Comparison of ENCODE assay signal across 1 cellular context in genomic region chr10:133375357-133376115, GRCh38.
A peak's percentile ranks its signal among the peaks of the same experiment; 100 is the strongest.
TF ChIP-seq lines count a peak whose summit lies in the region.

No MANE protein-coding gene starts in this region.

TF ChIP-seq in HEK293, 187 proteins besides CTCF, POLR2A, EP300 and RAD21 (continued from another document):
- TF ChIP-seq ZNF23 (tag by site-specific recombination; IDR thresholded peaks at IDR 0.05; ENCODE audit: borderline replicate concordance): no peak
- TF ChIP-seq, protein P1, sequence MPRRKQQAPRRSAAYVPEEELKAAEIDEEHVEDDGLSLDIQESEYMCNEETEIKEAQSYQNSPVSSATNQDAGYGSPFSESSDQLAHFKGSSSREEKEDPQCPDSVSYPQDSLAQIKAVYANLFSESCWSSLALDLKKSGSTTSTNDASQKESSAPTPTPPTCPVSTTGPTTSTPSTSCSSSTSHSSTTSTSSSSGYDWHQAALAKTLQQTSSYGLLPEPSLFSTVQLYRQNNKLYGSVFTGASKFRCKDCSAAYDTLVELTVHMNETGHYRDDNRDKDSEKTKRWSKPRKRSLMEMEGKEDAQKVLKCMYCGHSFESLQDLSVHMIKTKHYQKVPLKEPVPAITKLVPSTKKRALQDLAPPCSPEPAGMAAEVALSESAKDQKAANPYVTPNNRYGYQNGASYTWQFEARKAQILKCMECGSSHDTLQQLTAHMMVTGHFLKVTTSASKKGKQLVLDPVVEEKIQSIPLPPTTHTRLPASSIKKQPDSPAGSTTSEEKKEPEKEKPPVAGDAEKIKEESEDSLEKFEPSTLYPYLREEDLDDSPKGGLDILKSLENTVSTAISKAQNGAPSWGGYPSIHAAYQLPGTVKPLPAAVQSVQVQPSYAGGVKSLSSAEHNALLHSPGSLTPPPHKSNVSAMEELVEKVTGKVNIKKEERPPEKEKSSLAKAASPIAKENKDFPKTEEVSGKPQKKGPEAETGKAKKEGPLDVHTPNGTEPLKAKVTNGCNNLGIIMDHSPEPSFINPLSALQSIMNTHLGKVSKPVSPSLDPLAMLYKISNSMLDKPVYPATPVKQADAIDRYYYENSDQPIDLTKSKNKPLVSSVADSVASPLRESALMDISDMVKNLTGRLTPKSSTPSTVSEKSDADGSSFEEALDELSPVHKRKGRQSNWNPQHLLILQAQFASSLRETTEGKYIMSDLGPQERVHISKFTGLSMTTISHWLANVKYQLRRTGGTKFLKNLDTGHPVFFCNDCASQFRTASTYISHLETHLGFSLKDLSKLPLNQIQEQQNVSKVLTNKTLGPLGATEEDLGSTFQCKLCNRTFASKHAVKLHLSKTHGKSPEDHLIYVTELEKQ (tag by site-specific recombination; IDR thresholded peaks at IDR 0.05; ENCODE audit: borderline replicate concordance): no peak
- no peak for TF ChIP-seq ZNF138 (tag by site-specific recombination; IDR thresholded peaks at IDR 0.05; ENCODE audit: borderline replicate concordance)
- 0 out of 2 replicates have a peak, but pooled peaks have one; percentile 18 for TF ChIP-seq SP7 (tag by site-specific recombination; IDR thresholded peaks at IDR 0.05)
- TF ChIP-seq SALL2 (tag by site-specific recombination; IDR thresholded peaks at IDR 0.05; ENCODE audit: borderline replicate concordance): no peak
- TF ChIP-seq GLIS2 (tag by site-specific recombination; IDR thresholded peaks at IDR 0.05): peak; percentile 42; the same call in 1 of the 2 replicates
- TF ChIP-seq ZFP3 (tag by site-specific recombination; IDR thresholded peaks at IDR 0.05; ENCODE audit: low read depth): no peak
- TF ChIP-seq ZNF837 (tag by site-specific recombination; IDR thresholded peaks at IDR 0.05): no peak
- no peak for TF ChIP-seq ZNF510 (tag by site-specific recombination; IDR thresholded peaks at IDR 0.05; ENCODE audit: insufficient replicate concordance)
- no peak for TF ChIP-seq ZNF513 (tag by site-specific recombination; IDR thresholded peaks at IDR 0.05)
- TF ChIP-seq, protein P2, sequence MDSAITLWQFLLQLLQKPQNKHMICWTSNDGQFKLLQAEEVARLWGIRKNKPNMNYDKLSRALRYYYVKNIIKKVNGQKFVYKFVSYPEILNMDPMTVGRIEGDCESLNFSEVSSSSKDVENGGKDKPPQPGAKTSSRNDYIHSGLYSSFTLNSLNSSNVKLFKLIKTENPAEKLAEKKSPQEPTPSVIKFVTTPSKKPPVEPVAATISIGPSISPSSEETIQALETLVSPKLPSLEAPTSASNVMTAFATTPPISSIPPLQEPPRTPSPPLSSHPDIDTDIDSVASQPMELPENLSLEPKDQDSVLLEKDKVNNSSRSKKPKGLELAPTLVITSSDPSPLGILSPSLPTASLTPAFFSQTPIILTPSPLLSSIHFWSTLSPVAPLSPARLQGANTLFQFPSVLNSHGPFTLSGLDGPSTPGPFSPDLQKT (IDR thresholded peaks at IDR 0.05; ENCODE audit: borderline replicate concordance, low read depth, low read length): no peak
- TF ChIP-seq ZBTB8A (tag by site-specific recombination; IDR thresholded peaks at IDR 0.05): peak; percentile 88
- TF ChIP-seq FEZF1 (tag by site-specific recombination; IDR thresholded peaks at IDR 0.05): peak; percentile 81
- 0 out of 2 replicates have a peak, but pooled peaks have one; percentile 35 for TF ChIP-seq ZNF324 (tag by site-specific recombination; IDR thresholded peaks at IDR 0.05)
- TF ChIP-seq YY1 (tag by site-specific recombination; IDR thresholded peaks at IDR 0.05): no peak
- TF ChIP-seq ZNF704 (tag by site-specific recombination; IDR thresholded peaks at IDR 0.05): no peak
- no peak for TF ChIP-seq BCL6B (tag by site-specific recombination; IDR thresholded peaks at IDR 0.05)
- TF ChIP-seq ZNF658 (tag by site-specific recombination; IDR thresholded peaks at IDR 0.05): no peak
- TF ChIP-seq GFI1B (tag by site-specific recombination; IDR thresholded peaks at IDR 0.05): no peak
- TF ChIP-seq REST (tag by site-specific recombination; IDR thresholded peaks at IDR 0.05): no peak
- no peak for TF ChIP-seq ZNF184 (tag by site-specific recombination; IDR thresholded peaks at IDR 0.05)
- TF ChIP-seq KLF9 (tag by site-specific recombination; IDR thresholded peaks at IDR 0.05; ENCODE audit: low read depth): no peak
- TF ChIP-seq SCRT2 (tag by site-specific recombination; IDR thresholded peaks at IDR 0.05): no peak
- TF ChIP-seq ZBTB48 (tag by site-specific recombination; IDR thresholded peaks at IDR 0.05): peak; percentile 28; the same call in 1 of the 2 replicates
- TF ChIP-seq ZNF639 (tag by site-specific recombination; IDR thresholded peaks at IDR 0.05): no peak
- no peak for TF ChIP-seq KLF1 (tag by site-specific recombination; IDR thresholded peaks at IDR 0.05)
- no peak for TF ChIP-seq ZNF239 (tag by site-specific recombination; IDR thresholded peaks at IDR 0.05)
- no peak for TF ChIP-seq ZNF580 (tag by site-specific recombination; IDR thresholded peaks at IDR 0.05)
- TF ChIP-seq ZBTB17 (tag by site-specific recombination; IDR thresholded peaks at IDR 0.05): peak; percentile 45; the same call in 1 of the 2 replicates
- no peak for TF ChIP-seq ZNF610 (tag by site-specific recombination; IDR thresholded peaks at IDR 0.05; ENCODE audit: borderline replicate concordance)
- TF ChIP-seq ZNF10 (tag by site-specific recombination; IDR thresholded peaks at IDR 0.05): 0 out of 2 replicates have a peak, but pooled peaks have one; percentile 21
- TF ChIP-seq, protein P3, sequence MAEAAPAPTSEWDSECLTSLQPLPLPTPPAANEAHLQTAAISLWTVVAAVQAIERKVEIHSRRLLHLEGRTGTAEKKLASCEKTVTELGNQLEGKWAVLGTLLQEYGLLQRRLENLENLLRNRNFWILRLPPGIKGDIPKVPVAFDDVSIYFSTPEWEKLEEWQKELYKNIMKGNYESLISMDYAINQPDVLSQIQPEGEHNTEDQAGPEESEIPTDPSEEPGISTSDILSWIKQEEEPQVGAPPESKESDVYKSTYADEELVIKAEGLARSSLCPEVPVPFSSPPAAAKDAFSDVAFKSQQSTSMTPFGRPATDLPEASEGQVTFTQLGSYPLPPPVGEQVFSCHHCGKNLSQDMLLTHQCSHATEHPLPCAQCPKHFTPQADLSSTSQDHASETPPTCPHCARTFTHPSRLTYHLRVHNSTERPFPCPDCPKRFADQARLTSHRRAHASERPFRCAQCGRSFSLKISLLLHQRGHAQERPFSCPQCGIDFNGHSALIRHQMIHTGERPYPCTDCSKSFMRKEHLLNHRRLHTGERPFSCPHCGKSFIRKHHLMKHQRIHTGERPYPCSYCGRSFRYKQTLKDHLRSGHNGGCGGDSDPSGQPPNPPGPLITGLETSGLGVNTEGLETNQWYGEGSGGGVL (tag by site-specific recombination; IDR thresholded peaks at IDR 0.05): no peak
- TF ChIP-seq OVOL3 (tag by site-specific recombination; IDR thresholded peaks at IDR 0.05): no peak
- TF ChIP-seq ZNF214 (tag by site-specific recombination; IDR thresholded peaks at IDR 0.05; ENCODE audit: borderline replicate concordance): no peak
- TF ChIP-seq ZNF571 (tag by site-specific recombination; IDR thresholded peaks at IDR 0.05): no peak
- no peak for TF ChIP-seq MYNN (tag by site-specific recombination; IDR thresholded peaks at IDR 0.05; ENCODE audit: borderline replicate concordance)
- TF ChIP-seq ZXDB (tag by site-specific recombination; IDR thresholded peaks at IDR 0.05): peak; percentile 39; the same call in 1 of the 2 replicates
- no peak for TF ChIP-seq KLF16 (tag by site-specific recombination; IDR thresholded peaks at IDR 0.05)
- TF ChIP-seq, protein P4, sequence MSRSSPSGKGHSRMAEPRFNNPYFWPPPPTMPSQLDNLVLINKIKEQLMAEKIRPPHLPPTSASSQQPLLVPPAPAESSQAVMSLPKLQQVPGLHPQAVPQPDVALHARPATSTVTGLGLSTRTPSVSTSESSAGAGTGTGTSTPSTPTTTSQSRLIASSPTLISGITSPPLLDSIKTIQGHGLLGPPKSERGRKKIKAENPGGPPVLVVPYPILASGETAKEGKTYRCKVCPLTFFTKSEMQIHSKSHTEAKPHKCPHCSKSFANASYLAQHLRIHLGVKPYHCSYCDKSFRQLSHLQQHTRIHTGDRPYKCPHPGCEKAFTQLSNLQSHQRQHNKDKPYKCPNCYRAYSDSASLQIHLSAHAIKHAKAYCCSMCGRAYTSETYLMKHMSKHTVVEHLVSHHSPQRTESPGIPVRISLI (tag by site-specific recombination; IDR thresholded peaks at IDR 0.05): no peak
- no peak for TF ChIP-seq ZNF426 (tag by site-specific recombination; IDR thresholded peaks at IDR 0.05)
- TF ChIP-seq ZNF629 (tag by site-specific recombination; IDR thresholded peaks at IDR 0.05): peak; percentile 95
- no peak for TF ChIP-seq ZNF664 (tag by site-specific recombination; IDR thresholded peaks at IDR 0.05)
